Comparison of ENCODE assay signal across 1 cellular context in the genomic region with DNA sequence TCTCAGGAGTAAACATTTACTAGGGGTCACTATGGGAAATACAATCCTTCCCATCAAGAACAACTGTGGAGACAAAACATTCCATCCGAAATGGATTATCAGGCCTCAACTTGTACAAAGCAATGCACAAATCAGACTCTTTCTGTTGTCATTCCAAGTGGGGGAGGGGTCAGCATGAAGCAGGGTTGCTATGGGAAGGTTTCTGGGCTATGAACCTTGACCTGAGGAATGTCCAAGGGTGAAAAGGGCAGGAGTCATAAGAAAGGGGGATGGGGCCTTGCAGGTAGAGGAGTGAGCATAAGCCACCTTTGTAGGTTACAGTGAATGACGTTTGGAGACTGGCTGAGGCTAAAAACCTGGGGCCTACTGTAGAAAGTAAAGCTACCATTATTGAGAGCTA.
A peak's percentile ranks its signal among the peaks of the same experiment; 100 is the strongest.
TF ChIP-seq lines count a peak whose summit lies in the region.

No MANE protein-coding gene starts in this region.

TF ChIP-seq in H1, 55 proteins besides CTCF, POLR2A, EP300 and RAD21 (continued from another document):
- TF ChIP-seq HDAC2 (IDR thresholded peaks at IDR 0.05; ENCODE audit: borderline replicate concordance in 1 of 2, low read depth in 2 of 2, low read length in 2 of 2) (no peak), SP1 (IDR thresholded peaks at IDR 0.05; ENCODE audit: low read depth, low read length) (peak; percentile 51; the same call in 1 of the 2 replicates), BCL11A (IDR thresholded peaks at IDR 0.05; ENCODE audit: low read depth in 2 of 2, low read length in 2 of 2) (no peak), GABPA (IDR thresholded peaks at IDR 0.05; ENCODE audit: borderline replicate concordance, insufficient read depth, low read length) (no peak), CREB1 (IDR thresholded peaks at IDR 0.05) (no peak), ATF3 (IDR thresholded peaks at IDR 0.05; ENCODE audit: insufficient read depth, low read depth, low read length) (no peak), POU5F1 (IDR thresholded peaks at IDR 0.05; ENCODE audit: low read depth, low read length) (no peak), RXRA (IDR thresholded peaks at IDR 0.05; ENCODE audit: insufficient read depth, low read depth, low read length) (peak; percentile 96), PHF8 (conservative IDR thresholded peaks at IDR 0.05; ENCODE audit: low read depth, low read length) (no peak), CEBPB (IDR thresholded peaks at IDR 0.05; ENCODE audit: low read depth, low read length) (no peak), CHD2 (IDR thresholded peaks at IDR 0.05; ENCODE audit: low read length) (0 out of 2 replicates have a peak, but pooled peaks have one; percentile 37), CBX5 (IDR thresholded peaks at IDR 0.05; ENCODE audit: low read depth, low read length) (no peak), NRF1 (IDR thresholded peaks at IDR 0.05; ENCODE audit: low read depth, low read length) (no peak), ZNF274 (IDR thresholded peaks at IDR 0.05; ENCODE audit: borderline replicate concordance, extremely low read depth, low read length) (no peak), RBBP5 (IDR thresholded peaks at IDR 0.05; ENCODE audit: borderline replicate concordance, low read depth, low read length) (peak; percentile 34; the same call in 1 of the 2 replicates), TEAD4 (IDR thresholded peaks at IDR 0.05; ENCODE audit: low read depth, low read length) (peak; percentile 52; the same call in 1 of the 2 replicates), SIX5 (IDR thresholded peaks at IDR 0.05; ENCODE audit: low read depth, low read length) (no peak)
- TF ChIP-seq, protein P1, sequence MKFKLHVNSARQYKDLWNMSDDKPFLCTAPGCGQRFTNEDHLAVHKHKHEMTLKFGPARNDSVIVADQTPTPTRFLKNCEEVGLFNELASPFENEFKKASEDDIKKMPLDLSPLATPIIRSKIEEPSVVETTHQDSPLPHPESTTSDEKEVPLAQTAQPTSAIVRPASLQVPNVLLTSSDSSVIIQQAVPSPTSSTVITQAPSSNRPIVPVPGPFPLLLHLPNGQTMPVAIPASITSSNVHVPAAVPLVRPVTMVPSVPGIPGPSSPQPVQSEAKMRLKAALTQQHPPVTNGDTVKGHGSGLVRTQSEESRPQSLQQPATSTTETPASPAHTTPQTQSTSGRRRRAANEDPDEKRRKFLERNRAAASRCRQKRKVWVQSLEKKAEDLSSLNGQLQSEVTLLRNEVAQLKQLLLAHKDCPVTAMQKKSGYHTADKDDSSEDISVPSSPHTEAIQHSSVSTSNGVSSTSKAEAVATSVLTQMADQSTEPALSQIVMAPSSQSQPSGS (IDR thresholded peaks at IDR 0.05; ENCODE audit: low read length), result no peak
